ENCODE assay signal across 16 cellular contexts in the genomic region with DNA sequence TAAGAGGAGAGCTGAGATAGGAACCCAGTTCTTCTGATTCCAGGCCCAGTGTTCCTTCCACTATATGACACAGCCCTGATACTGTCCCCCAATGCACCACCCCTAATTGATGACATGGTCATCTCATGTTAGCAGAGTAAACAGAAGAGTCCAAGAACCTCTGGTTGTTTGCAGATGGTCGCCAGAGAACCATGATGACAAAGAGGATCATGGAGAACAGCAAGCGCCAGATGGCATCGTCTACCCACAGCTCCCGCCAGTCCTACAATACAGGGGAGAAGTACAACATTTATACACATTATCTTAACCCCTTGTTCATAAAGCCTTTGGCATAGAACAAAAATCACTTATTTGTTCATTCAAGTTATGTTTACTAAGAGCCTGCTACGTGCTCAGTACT.
"Had no signal": no experiment of that assay in that cellular context is flagged by ENCODE, and none has a peak within 500 bp of the region (broad histone marks: within the 10 kb centered on the region; RNA-seq: fewer than 3 reads in every experiment).

No MANE protein-coding gene starts in this region.

- H3K27ac ChIP-seq: adrenal gland, cardiac muscle cell, esophagus muscularis mucosa, transverse colon had no signal

- H3K27me3 ChIP-seq: adrenal gland, cardiac muscle cell, esophagus muscularis mucosa, transverse colon had no signal

- FAIRE-seq: colon had no signal

- H3K9me3 ChIP-seq: adrenal gland, esophagus muscularis mucosa, transverse colon had no signal

- H3K4me1 ChIP-seq: adrenal gland, esophagus muscularis mucosa had no signal

- ATAC-seq: activated CD4-positive, alpha-beta T cell treated with anti-CD3 and anti-CD28 coated beads for 36 hours; left colon; stimulated activated naive B cell treated with anti-CD40 and anti-IgM and Interleukin-4, amounts not matched to agents 10 μg/mL and 1 μg/mL and 100 μg/mL, for 72 hours had no signal

- DNase-seq: activated CD4-positive, alpha-beta memory T cell treated with anti-CD3 and anti-CD28 coated beads, Interleukin-2, amount 10 ng/mL, durations not matched to agents 7 days and 5 days; activated CD4-positive, alpha-beta T cell treated with anti-CD3 and anti-CD28 coated beads for 36 hours; activated naive CD4-positive, alpha-beta T cell treated with anti-CD3 and anti-CD28 coated beads, Interleukin-2, amount 50 U/mL, for 16 hours; activated T-cell treated with anti-CD3 and anti-CD28 coated beads, Interleukin-2, amount 50 U/mL, for 24 hours; adrenal gland; glutamatergic neuron; immature natural killer cell; left colon; retina; stimulated activated CD4-positive, alpha-beta T cell treated with anti-CD3 and anti-CD28 coated beads, Interleukin-2, amount 100 ng/mL, for 48 hours; stimulated activated naive B cell treated with anti-CD40 and anti-IgM and Interleukin-4, amounts not matched to agents 10 μg/mL and 1 μg/mL and 100 μg/mL, for 72 hours; transverse colon had no signal

- H3K4me3 ChIP-seq: adrenal gland, cardiac muscle cell, esophagus muscularis mucosa, lung, transverse colon had no signal
